In the genomic region with DNA sequence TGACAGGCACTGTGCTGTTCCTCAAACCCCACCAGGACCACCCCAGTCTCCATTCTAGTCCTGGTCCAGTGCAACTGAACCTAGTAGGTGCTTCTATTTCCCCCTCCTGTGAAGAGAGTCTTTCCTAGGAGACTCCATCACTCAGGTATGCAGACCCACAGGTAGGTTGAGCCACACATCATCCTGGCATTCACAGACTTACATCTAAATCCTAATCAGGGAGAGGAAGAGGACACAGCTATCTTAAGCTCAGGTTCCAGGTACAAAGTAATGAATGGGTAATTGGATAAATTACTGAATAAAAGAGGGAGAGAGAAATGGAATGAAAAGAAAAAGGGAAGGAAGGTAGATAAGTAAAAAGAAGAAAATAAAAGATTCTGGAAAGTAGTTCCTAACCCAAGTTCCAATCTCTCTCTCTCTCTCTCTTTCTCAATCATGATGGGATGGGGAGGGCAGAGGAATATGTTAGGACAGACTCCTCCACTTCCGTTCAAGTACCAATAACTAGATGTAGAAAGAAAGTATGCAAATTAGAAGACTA, we compare ENCODE assay signal across 9 cellular contexts.
DNase-seq lines count a peak whose midpoint lies in the region; ATAC-seq and TF ChIP-seq lines count a peak whose summit lies in the region.
"Had no signal": no experiment of that assay in that cellular context is flagged by ENCODE, and none has a peak within 500 bp of the region (broad histone marks: within the 10 kb centered on the region; RNA-seq: fewer than 3 reads in every experiment).

No MANE protein-coding gene starts in this region.

- no peak for ATAC-seq in activated naive CD8-positive, alpha-beta T cell treated with anti-CD3 and anti-CD28 coated beads, Interleukin-2, amount 10 ng/mL, durations not matched to agents 7 days and 5 days (ENCODE audit: low read depth)
- ATAC-seq in lower lobe of right lung (no peak), HG02763 (IDR thresholded peaks at IDR 0.05; ENCODE audit: unreplicated experiment) (no peak)

- no peak overlapping the region for H2BK120ac ChIP-seq in neuronal stem cell (ENCODE audit: low read depth, low read length)

- no peak overlapping the region for H2AFZ ChIP-seq in neuronal stem cell (ENCODE audit: low read length)

- H3K27ac ChIP-seq in lower lobe of right lung, result peak overlapping the region; percentile 57
- peak overlapping the region; percentile 3 to 73 (median 21) for H3K27ac ChIP-seq in thyroid gland
- no peak overlapping the region for H3K27ac ChIP-seq in neuronal stem cell (replicated peaks; ENCODE audit: low read length)

- H2BK12ac ChIP-seq in neuronal stem cell (ENCODE audit: low read length), result no peak overlapping the region

- H2BK15ac ChIP-seq in neuronal stem cell (ENCODE audit: low read length), result no peak overlapping the region

- H3K18ac ChIP-seq in neuronal stem cell (ENCODE audit: low read length), result no peak overlapping the region

- no peak for DNase-seq in activated naive CD4-positive, alpha-beta T cell treated with anti-CD3 and anti-CD28 coated beads for 36 hours
- DNase-seq in activated naive CD4-positive, alpha-beta T cell treated with anti-CD3 and anti-CD28 coated beads, Interleukin-2, amount 10 ng/mL, durations not matched to agents 7 days and 5 days, result no peak
- no peak for DNase-seq in activated naive CD8-positive, alpha-beta T cell treated with anti-CD3 and anti-CD28 coated beads, Interleukin-2, amount 10 ng/mL, durations not matched to agents 7 days and 5 days
- DNase-seq in lower lobe of right lung, result no peak
- DNase-seq in thyroid gland, result no peak
- no peak for DNase-seq in neuronal stem cell (ENCODE audit: low spot score)
- no peak for DNase-seq in stimulated activated naive CD4-positive, alpha-beta T cell treated with Interleukin-2 at 50 U/mL for 16 hours (lab: John Stamatoyannopoulos, UW)

- H3K9me3 ChIP-seq in lower lobe of right lung (no peaks in the 10 kb centered on the region), thyroid gland (no peaks in the 10 kb centered on the region), neuronal stem cell (replicated peaks in 1 of 2; ENCODE audit: control insufficient read depth in 2 of 2, insufficient read depth in 1 of 2, low read depth in 1 of 2, low read length in 2 of 2) (no peaks in the 10 kb centered on the region)

- peaks cover 2% of the 10 kb centered on the region for H3K27me3 Mint-ChIP-seq in activated naive CD4-positive, alpha-beta T cell treated with anti-CD3 and anti-CD28 coated beads for 36 hours (ENCODE audit: low read depth)
- no peaks in the 10 kb centered on the region for H3K27me3 Mint-ChIP-seq in activated naive CD4-positive, alpha-beta T cell treated with anti-CD3 and anti-CD28 coated beads, Interleukin-2, amount 10 ng/mL, durations not matched to agents 7 days and 5 days
- H3K27me3 Mint-ChIP-seq in activated naive CD8-positive, alpha-beta T cell treated with anti-CD3 and anti-CD28 coated beads, Interleukin-2, amount 10 ng/mL, durations not matched to agents 7 days and 5 days, result no peaks in the 10 kb centered on the region
- H3K27me3 Mint-ChIP-seq: activated CD4-positive, alpha-beta T cell treated with anti-CD3 and anti-CD28 coated beads, Interleukin-2, amount 10 ng/mL, durations not matched to agents 7 days and 5 days had no signal

- peaks cover 13% of the 10 kb centered on the region for H3K36me3 Mint-ChIP-seq in activated naive CD4-positive, alpha-beta T cell treated with anti-CD3 and anti-CD28 coated beads for 36 hours (ENCODE audit: low read depth)
- no peaks in the 10 kb centered on the region for H3K36me3 Mint-ChIP-seq in activated naive CD4-positive, alpha-beta T cell treated with anti-CD3 and anti-CD28 coated beads, Interleukin-2, amount 10 ng/mL, durations not matched to agents 7 days and 5 days
- H3K36me3 Mint-ChIP-seq in activated naive CD8-positive, alpha-beta T cell treated with anti-CD3 and anti-CD28 coated beads, Interleukin-2, amount 10 ng/mL, durations not matched to agents 7 days and 5 days, result no peaks in the 10 kb centered on the region

- peaks cover 91% of the 10 kb centered on the region for H3K4me1 Mint-ChIP-seq in activated naive CD4-positive, alpha-beta T cell treated with anti-CD3 and anti-CD28 coated beads for 36 hours (ENCODE audit: low read depth)
- H3K4me1 Mint-ChIP-seq in activated naive CD4-positive, alpha-beta T cell treated with anti-CD3 and anti-CD28 coated beads, Interleukin-2, amount 10 ng/mL, durations not matched to agents 7 days and 5 days, result peaks cover 13% of the 10 kb centered on the region
- H3K4me1 Mint-ChIP-seq in activated naive CD8-positive, alpha-beta T cell treated with anti-CD3 and anti-CD28 coated beads, Interleukin-2, amount 10 ng/mL, durations not matched to agents 7 days and 5 days, result peaks cover 15% of the 10 kb centered on the region

- H3K9me3 Mint-ChIP-seq in activated naive CD4-positive, alpha-beta T cell treated with anti-CD3 and anti-CD28 coated beads for 36 hours, result no peaks in the 10 kb centered on the region
- H3K9me3 Mint-ChIP-seq in activated naive CD4-positive, alpha-beta T cell treated with anti-CD3 and anti-CD28 coated beads, Interleukin-2, amount 10 ng/mL, durations not matched to agents 7 days and 5 days, result no peaks in the 10 kb centered on the region
- H3K9me3 Mint-ChIP-seq in activated naive CD8-positive, alpha-beta T cell treated with anti-CD3 and anti-CD28 coated beads, Interleukin-2, amount 10 ng/mL, durations not matched to agents 7 days and 5 days, result peaks cover 8% of the 10 kb centered on the region
- H3K9me3 Mint-ChIP-seq: activated CD4-positive, alpha-beta T cell treated with anti-CD3 and anti-CD28 coated beads, Interleukin-2, amount 10 ng/mL, durations not matched to agents 7 days and 5 days had no signal

- H3K14ac ChIP-seq in neuronal stem cell (ENCODE audit: low read length), result no peak overlapping the region

- intact Hi-C loops in activated naive CD4-positive, alpha-beta T cell treated with anti-CD3 and anti-CD28 coated beads for 36 hours (cut with micrococcal nuclease), result loop anchor here (1.0 to 10.0 kb wide), 18 partner anchors 19 to 1480 kb away; a partner anchor contains a TSS
- intact Hi-C loops in lower lobe of right lung (cut with DNase I) (no loop called here), thyroid gland (cut with DNase I) (loop anchor here (10.0 kb wide), 1 partner anchor 140 kb away; a partner anchor contains a TSS)

- POLR2A ChIA-PET in activated naive CD8-positive, alpha-beta T cell treated with anti-CD3 and anti-CD28 coated beads, Interleukin-2, amount 10 ng/mL, durations not matched to agents 7 days and 5 days (lab: Charles Lee), result no interaction called here

- CTCF ChIA-PET in activated naive CD4-positive, alpha-beta T cell treated with anti-CD3 and anti-CD28 coated beads for 36 hours (lab: Charles Lee), result interaction anchor here (1.0 to 1.7 kb wide), 3 partner anchors 37 to 248 kb away, joined by 3 to 13 read pairs (median 4); no protein-coding TSS in a partner anchor
- CTCF ChIA-PET in activated naive CD4-positive, alpha-beta T cell treated with anti-CD3 and anti-CD28 coated beads, Interleukin-2, amount 10 ng/mL, durations not matched to agents 7 days and 5 days (lab: Charles Lee), result interaction anchor here (1.2 to 2.6 kb wide), 2 partner anchors 38 to 248 kb away, joined by 3 to 9 read pairs; no protein-coding TSS in a partner anchor

- H3K23ac ChIP-seq in neuronal stem cell (ENCODE audit: low read depth, low read length, poor library complexity), result no peak overlapping the region

- H3K36me3 ChIP-seq in lower lobe of right lung (no peaks in the 10 kb centered on the region), thyroid gland (no peaks in the 10 kb centered on the region), neuronal stem cell (replicated peaks in 1 of 2; ENCODE audit: control insufficient read depth in 2 of 2, insufficient read depth in 2 of 2, low read length in 2 of 2) (no peaks in the 10 kb centered on the region)

- no peak overlapping the region for H3K9ac ChIP-seq in neuronal stem cell (ENCODE audit: low read depth, low read length, poor library complexity)

- peak overlapping the region; percentile 99 for H3K27ac Mint-ChIP-seq in activated naive CD4-positive, alpha-beta T cell treated with anti-CD3 and anti-CD28 coated beads for 36 hours
- no peak overlapping the region for H3K27ac Mint-ChIP-seq in activated naive CD4-positive, alpha-beta T cell treated with anti-CD3 and anti-CD28 coated beads, Interleukin-2, amount 10 ng/mL, durations not matched to agents 7 days and 5 days
- H3K27ac Mint-ChIP-seq in activated naive CD8-positive, alpha-beta T cell treated with anti-CD3 and anti-CD28 coated beads, Interleukin-2, amount 10 ng/mL, durations not matched to agents 7 days and 5 days, result peak overlapping the region; percentile 56

- no peaks in the 10 kb centered on the region for H3K79me1 ChIP-seq in neuronal stem cell (ENCODE audit: low read depth, low read length)

- H3K4me2 ChIP-seq in neuronal stem cell (ENCODE audit: insufficient read depth, low read length, poor library complexity, severe bottlenecking), result no peak overlapping the region

- peak overlapping the region; percentile 80 for H3K4me3 Mint-ChIP-seq in activated naive CD4-positive, alpha-beta T cell treated with anti-CD3 and anti-CD28 coated beads for 36 hours
- H3K4me3 Mint-ChIP-seq in activated naive CD4-positive, alpha-beta T cell treated with anti-CD3 and anti-CD28 coated beads, Interleukin-2, amount 10 ng/mL, durations not matched to agents 7 days and 5 days, result no peak overlapping the region
- peak overlapping the region; percentile 6 for H3K4me3 Mint-ChIP-seq in activated naive CD8-positive, alpha-beta T cell treated with anti-CD3 and anti-CD28 coated beads, Interleukin-2, amount 10 ng/mL, durations not matched to agents 7 days and 5 days
- H3K4me3 Mint-ChIP-seq: activated CD4-positive, alpha-beta T cell treated with anti-CD3 and anti-CD28 coated beads, Interleukin-2, amount 10 ng/mL, durations not matched to agents 7 days and 5 days had no signal

- H4K8ac ChIP-seq in neuronal stem cell (ENCODE audit: low read depth, low read length), result no peak overlapping the region

- H3K4me1 ChIP-seq in lower lobe of right lung (peaks cover 60% of the 10 kb centered on the region), thyroid gland (peaks cover 22 to 54% of the 10 kb centered on the region in 2 donors), neuronal stem cell (ENCODE audit: control insufficient read depth in 2 of 2, insufficient read depth in 1 of 2, low read depth in 1 of 2, low read length in 2 of 2) (no peaks in the 10 kb centered on the region)

- no peak overlapping the region for H2AK5ac ChIP-seq in neuronal stem cell (ENCODE audit: low read depth, low read length)

- H2BK5ac ChIP-seq in neuronal stem cell (ENCODE audit: low read length), result no peak overlapping the region

- no peak for TF ChIP-seq CTCF in lower lobe of right lung (IDR thresholded peaks at IDR 0.05)
- TF ChIP-seq CTCF in thyroid gland (IDR thresholded peaks at IDR 0.05), result no peak

- H3K27me3 ChIP-seq in lower lobe of right lung (ENCODE audit: low read depth) (no peaks in the 10 kb centered on the region), thyroid gland (no peaks in the 10 kb centered on the region), neuronal stem cell (ENCODE audit: control insufficient read depth in 3 of 3, insufficient read depth in 3 of 3, low read depth in 1 of 3, low read length in 3 of 3) (no peaks in the 10 kb centered on the region)

- TF ChIP-seq POLR2A in thyroid gland (IDR thresholded peaks at IDR 0.05), result no peak

- H3K4me3 ChIP-seq in lower lobe of right lung (no peak overlapping the region), thyroid gland (replicated peaks in 1 of 3) (no peak overlapping the region), neuronal stem cell (ENCODE audit: low read length in 2 of 2) (no peak overlapping the region)

- 26 to 39% methylated on average over 1 of the region's 1 CpG for WGBS in thyroid gland, 2 donors
- WGBS in neuronal stem cell (ENCODE audit: extremely low coverage in 2 of 2, insufficient read length in 2 of 2, insufficient replicate concordance in 1 of 2), 2 donors, result no CpG with 5 or more reads among the region's 1 CpG

- H4K91ac ChIP-seq in neuronal stem cell (ENCODE audit: low read depth, low read length, poor library complexity), result no peak overlapping the region

- H3K4ac ChIP-seq in neuronal stem cell (ENCODE audit: low read length), result no peak overlapping the region
